In the genomic region with DNA sequence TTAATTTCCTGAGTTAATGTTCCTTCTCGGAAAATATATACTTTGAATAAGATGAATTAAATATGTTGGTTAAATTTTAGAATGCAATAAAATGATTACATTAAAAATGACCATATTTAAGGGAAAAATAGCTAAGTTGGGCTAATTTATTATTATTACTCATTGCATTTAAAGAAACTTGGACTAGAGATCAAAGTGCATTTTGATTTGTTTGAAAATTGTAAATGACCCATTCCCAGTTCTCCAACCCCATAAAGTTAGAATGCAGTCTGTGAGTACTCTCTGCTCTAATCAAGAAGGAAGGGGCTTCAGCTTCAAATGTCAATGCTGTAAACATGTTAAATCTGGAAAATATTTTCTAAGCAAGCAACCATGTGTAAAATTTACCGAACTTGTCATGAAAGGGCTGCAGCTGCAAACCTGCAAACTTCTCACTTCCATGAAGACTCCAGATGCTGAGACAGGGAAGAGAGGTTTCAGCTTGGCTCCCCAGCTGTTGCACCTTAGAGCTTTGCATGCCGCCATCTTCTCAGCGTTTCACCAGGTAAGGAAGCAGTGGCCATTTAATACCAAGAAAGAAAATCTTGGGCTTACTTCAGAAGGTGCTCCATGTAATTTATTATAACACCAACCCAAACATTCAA, we compare ENCODE assay signal across 21 cellular contexts.
"Had no signal": no experiment of that assay in that cellular context is flagged by ENCODE, and none has a peak within 500 bp of the region (broad histone marks: within the 10 kb centered on the region; RNA-seq: fewer than 3 reads in every experiment).

No MANE protein-coding gene starts in this region.

- DNase-seq: effector memory CD8-positive, alpha-beta T cell; esophagus squamous epithelium; foreskin fibroblast; immature natural killer cell; left ventricle myocardium inferior; mesenchymal stem cell; naive B cell; nephron progenitor cell; posterior cingulate gyrus; sigmoid colon; stimulated activated CD4-positive, alpha-beta T cell treated with anti-CD3 and anti-CD28 coated beads, Interleukin-2, amount 100 ng/mL, for 24 hours; stimulated activated CD4-positive, alpha-beta T cell treated with anti-CD3 and anti-CD28 coated beads, Interleukin-4, amount 100 ng/mL, for 4 hours; stimulated activated naive B cell treated with anti-CD40 and anti-IgM and Interleukin-4, amounts not matched to agents 10 μg/mL and 1 μg/mL and 100 μg/mL, for 72 hours; stomach; substantia nigra; transverse colon had no signal

- FAIRE-seq: colon, keratinocyte had no signal

- H3K27ac ChIP-seq: esophagus squamous epithelium, left ventricle myocardium inferior, sigmoid colon, skin epidermis, stomach, thoracic aorta, transverse colon had no signal

- H3K9me3 ChIP-seq: esophagus squamous epithelium, left ventricle myocardium inferior, sigmoid colon, stomach, thoracic aorta, transverse colon had no signal

- H3K4me3 ChIP-seq: esophagus squamous epithelium, left ventricle myocardium inferior, lung, sigmoid colon, skin epidermis, stomach, thoracic aorta, transverse colon had no signal

- H3K27me3 ChIP-seq: esophagus squamous epithelium, sigmoid colon, stomach, transverse colon had no signal

- H3K4me1 ChIP-seq: esophagus squamous epithelium, left ventricle myocardium inferior, transverse colon had no signal

- H3K36me3 ChIP-seq: esophagus squamous epithelium, left ventricle myocardium inferior, sigmoid colon, stomach, thoracic aorta, transverse colon had no signal

- ATAC-seq: effector memory CD8-positive, alpha-beta T cell; stimulated activated naive B cell treated with anti-CD40 and anti-IgM and Interleukin-4, amounts not matched to agents 10 μg/mL and 1 μg/mL and 100 μg/mL, for 72 hours had no signal
